18 cellular contexts compared by ENCODE assay signal in the genomic region with DNA sequence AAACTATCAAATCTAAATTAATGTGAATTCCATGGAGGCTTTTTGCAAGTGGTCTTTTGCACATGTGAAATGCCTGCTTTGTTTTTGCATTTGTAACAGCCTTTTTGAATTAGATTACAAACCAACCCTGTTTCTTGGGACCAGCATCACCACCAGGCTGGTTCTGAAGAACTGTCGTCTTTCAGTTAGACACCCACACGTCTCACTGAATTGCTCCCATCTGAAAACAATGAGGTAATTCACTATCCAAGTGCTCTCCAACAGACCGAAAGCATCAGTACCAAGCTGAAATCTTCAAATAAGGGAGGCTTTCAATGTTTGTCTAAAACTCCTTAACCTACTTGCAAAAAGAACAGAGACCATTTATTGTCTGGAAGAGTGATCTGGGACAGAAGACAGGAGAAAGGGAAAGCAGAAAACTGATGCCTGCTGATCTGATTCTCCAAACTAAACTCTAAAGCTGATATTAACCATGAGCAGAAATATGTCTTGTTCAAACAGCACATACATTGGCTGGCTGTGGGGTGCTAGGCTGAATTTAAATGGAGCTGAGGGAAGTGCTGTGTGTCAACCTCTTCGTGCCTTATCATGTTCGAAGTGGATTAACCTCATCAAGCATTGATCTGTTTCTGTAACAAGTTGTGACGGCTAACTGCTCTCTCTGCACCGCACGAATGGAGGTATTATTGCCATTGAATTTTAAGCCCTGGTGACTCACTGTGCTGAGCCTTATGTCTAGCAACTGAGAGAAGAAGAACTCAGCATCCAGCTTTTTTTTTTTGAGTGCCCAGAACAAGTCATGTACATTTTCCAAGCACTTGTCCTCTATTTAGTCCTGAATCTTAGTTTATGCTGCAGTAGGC.
DNase-seq lines count a peak whose midpoint lies in the region; ATAC-seq, FAIRE-seq and TF ChIP-seq lines count a peak whose summit lies in the region.
"Had no signal": no experiment of that assay in that cellular context is flagged by ENCODE, and none has a peak within 500 bp of the region (broad histone marks: within the 10 kb centered on the region; RNA-seq: fewer than 3 reads in every experiment).

No MANE protein-coding gene starts in this region.

- H3K4me2 ChIP-seq in smooth muscle cell: peak overlapping the region; percentile 77
- H3K4me2 ChIP-seq: BLaER1 treated with 17β-estradiol and CSF1 and Interleukin-3, amounts not matched to agents 10 nM and 100 nM had no signal

- peak overlapping the region; percentile 67 for H2AFZ ChIP-seq in smooth muscle cell (ENCODE audit: low read depth)

- ATAC-seq in HG03139 (IDR thresholded peaks at IDR 0.05; ENCODE audit: unreplicated experiment): no peak
- ATAC-seq: activated CD8-positive, alpha-beta memory T cell treated with anti-CD3 and anti-CD28 coated beads, Interleukin-2, amount 10 ng/mL, durations not matched to agents 7 days and 5 days; mucosa of descending colon; PC-3 had no signal

- peak overlapping the region; percentile 16 for H3K4me3 ChIP-seq in smooth muscle cell
- H3K4me3 ChIP-seq: BLaER1 treated with 17β-estradiol and CSF1 and Interleukin-3, amounts not matched to agents 10 nM and 100 nM; mucosa of descending colon had no signal

- H3K4me1 ChIP-seq in smooth muscle cell (ENCODE audit: low read depth): no peaks in the 10 kb centered on the region

- no peaks in the 10 kb centered on the region for H3K36me3 ChIP-seq in smooth muscle cell (ENCODE audit: low read depth)
- H3K36me3 ChIP-seq: BLaER1 treated with 17β-estradiol and CSF1 and Interleukin-3, amounts not matched to agents 10 nM and 100 nM had no signal

- no peaks in the 10 kb centered on the region for H3K79me2 ChIP-seq in smooth muscle cell (ENCODE audit: low read depth)

- no peaks in the 10 kb centered on the region for H4K20me1 ChIP-seq in smooth muscle cell (ENCODE audit: low read depth)
- H4K20me1 ChIP-seq: BLaER1 treated with 17β-estradiol and CSF1 and Interleukin-3, amounts not matched to agents 10 nM and 100 nM had no signal

- WGBS in smooth muscle cell (ENCODE audit: low lambda C conversion rate): 19% methylated on average over 8 of the region's 8 CpGs

- no peak for FAIRE-seq in HTR-8/SVneo (lab: Jason Lieb, UNC)

- no peaks in the 10 kb centered on the region for H3K9me3 ChIP-seq in smooth muscle cell (replicated peaks; ENCODE audit: low read depth)
- H3K9me3 ChIP-seq: BLaER1 treated with 17β-estradiol and CSF1 and Interleukin-3, amounts not matched to agents 10 nM and 100 nM; mucosa of descending colon had no signal

- H3K27ac ChIP-seq in caudate nucleus (ENCODE audit: low read depth, low read length): peak overlapping the region; percentile 84
- H3K27ac ChIP-seq in smooth muscle cell (ENCODE audit: low read depth): peak overlapping the region; percentile 80
- H3K27ac ChIP-seq: BLaER1 treated with 17β-estradiol and CSF1 and Interleukin-3, amounts not matched to agents 10 nM and 100 nM had no signal

- TF ChIP-seq CTCF in smooth muscle cell (IDR thresholded peaks at IDR 0.05; ENCODE audit: borderline replicate concordance, insufficient read depth, poor library complexity, severe bottlenecking): no peak

- no peaks in the 10 kb centered on the region for H3K27me3 ChIP-seq in smooth muscle cell (ENCODE audit: low read depth)
- H3K27me3 ChIP-seq: BLaER1 treated with 17β-estradiol and CSF1 and Interleukin-3, amounts not matched to agents 10 nM and 100 nM had no signal

- peaks cover 11% of the 10 kb centered on the region for H3F3A ChIP-seq in smooth muscle cell (ENCODE audit: low read depth)

- H3K9ac ChIP-seq in smooth muscle cell (ENCODE audit: low read depth): peak overlapping the region; percentile 53
- H3K9ac ChIP-seq: BLaER1 treated with 17β-estradiol and CSF1 and Interleukin-3, amounts not matched to agents 10 nM and 100 nM had no signal

- DNase-seq in NCI-H82 (lab: John Stamatoyannopoulos, UW) (peak; percentile 93), caudate nucleus (lab: John Stamatoyannopoulos, UW) (peak in 11 of 61 donors; percentile 4 to 42 (median 19)), iris pigment epithelial cell (ENCODE audit: low read depth) (peak; percentile 6), smooth muscle cell (lab: John Stamatoyannopoulos, UW; ENCODE audit: unreplicated experiment) (no peak), NCI-H2081 treated with DMSO at 0.1 percent for 48 hours (lab: John Stamatoyannopoulos, UW) (no peak), HTR-8/SVneo (ENCODE audit: insufficient read length, low spot score) (no peak)
- DNase-seq in NK-92 treated with Interleukin-12 subunit alpha and Interleukin-12 subunit beta, amount 100 ng/mL, for 24 hours (lab: John Stamatoyannopoulos, UW): no peak
- DNase-seq: activated CD4-positive, CD25-positive, alpha-beta regulatory T cell; activated CD8-positive, alpha-beta memory T cell treated with anti-CD3 and anti-CD28 coated beads, Interleukin-2, amount 10 ng/mL, durations not matched to agents 7 days and 5 days; activated naive CD4-positive, alpha-beta T cell treated with anti-CD3 and anti-CD28 coated beads for 36 hours; DMS79; mucosa of descending colon; MV-4-11; NCI-H345; PC-3; stimulated activated CD4-positive, alpha-beta T cell treated with anti-CD3 and anti-CD28 coated beads, Interleukin-2, amount 100 ng/mL, for 24 hours had no signal

Comparison
In these comparisons a context has a peak if more than half of its experiments do, and no peak if none do; other contexts are left out.
1. DNase-seq: peak in NCI-H82 (single experiment) and iris pigment epithelial cell (single experiment); none in smooth muscle cell (single experiment), NK-92 treated with Interleukin-12 subunit alpha and Interleukin-12 subunit beta, amount 100 ng/mL, for 24 hours (single experiment), NCI-H2081 treated with DMSO at 0.1 percent for 48 hours (single experiment) and HTR-8/SVneo (single experiment).